ENCODE assay signal across 1 cellular context in the genomic region with DNA sequence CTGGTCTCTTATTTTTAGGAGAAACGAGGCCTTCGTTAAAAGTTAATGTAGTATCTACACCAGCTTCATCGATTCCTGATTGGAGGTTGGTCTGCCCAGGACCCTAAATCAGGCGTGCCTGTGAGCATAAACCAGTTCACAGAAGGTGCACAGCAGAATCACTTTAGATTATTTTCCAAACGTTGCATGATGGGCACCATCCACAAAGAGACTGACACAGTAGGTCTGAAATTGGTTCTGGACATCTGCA.
A peak's percentile ranks its signal among the peaks of the same experiment; 100 is the strongest.
TF ChIP-seq lines count a peak whose summit lies in the region.

No MANE protein-coding gene starts in this region.

TF ChIP-seq in HepG2, 621 proteins besides CTCF, POLR2A, EP300 and RAD21 (continued from another document):
- TF ChIP-seq ATF7-NPFF (CRISPR knock-in tag; IDR thresholded peaks at IDR 0.05; ENCODE audit: low read depth): 0 out of 2 replicates have a peak, but pooled peaks have one; percentile 7
- TF ChIP-seq, protein P1, sequence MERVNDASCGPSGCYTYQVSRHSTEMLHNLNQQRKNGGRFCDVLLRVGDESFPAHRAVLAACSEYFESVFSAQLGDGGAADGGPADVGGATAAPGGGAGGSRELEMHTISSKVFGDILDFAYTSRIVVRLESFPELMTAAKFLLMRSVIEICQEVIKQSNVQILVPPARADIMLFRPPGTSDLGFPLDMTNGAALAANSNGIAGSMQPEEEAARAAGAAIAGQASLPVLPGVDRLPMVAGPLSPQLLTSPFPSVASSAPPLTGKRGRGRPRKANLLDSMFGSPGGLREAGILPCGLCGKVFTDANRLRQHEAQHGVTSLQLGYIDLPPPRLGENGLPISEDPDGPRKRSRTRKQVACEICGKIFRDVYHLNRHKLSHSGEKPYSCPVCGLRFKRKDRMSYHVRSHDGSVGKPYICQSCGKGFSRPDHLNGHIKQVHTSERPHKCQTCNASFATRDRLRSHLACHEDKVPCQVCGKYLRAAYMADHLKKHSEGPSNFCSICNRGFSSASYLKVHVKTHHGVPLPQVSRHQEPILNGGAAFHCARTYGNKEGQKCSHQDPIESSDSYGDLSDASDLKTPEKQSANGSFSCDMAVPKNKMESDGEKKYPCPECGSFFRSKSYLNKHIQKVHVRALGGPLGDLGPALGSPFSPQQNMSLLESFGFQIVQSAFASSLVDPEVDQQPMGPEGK (CRISPR knock-in tag; IDR thresholded peaks at IDR 0.05): no peak
- TF ChIP-seq ZNF468 (CRISPR knock-in tag; IDR thresholded peaks at IDR 0.05): no peak
- TF ChIP-seq ZNF800 (CRISPR knock-in tag; IDR thresholded peaks at IDR 0.05): peak; percentile 9; the same call in 1 of the 2 replicates
- TF ChIP-seq CAMTA2 (CRISPR knock-in tag; IDR thresholded peaks at IDR 0.05; ENCODE audit: borderline replicate concordance): 0 out of 2 replicates have a peak, but pooled peaks have one; percentile 14
- TF ChIP-seq ZBTB20 (CRISPR knock-in tag; IDR thresholded peaks at IDR 0.05; ENCODE audit: borderline replicate concordance, low read depth): 0 out of 2 replicates have a peak, but pooled peaks have one; percentile 38
- TF ChIP-seq ARID5B (CRISPR knock-in tag; IDR thresholded peaks at IDR 0.05): peak; percentile 3; the same call in 1 of the 2 replicates
- TF ChIP-seq YEATS4 (CRISPR knock-in tag; IDR thresholded peaks at IDR 0.05; ENCODE audit: borderline replicate concordance): no peak
- TF ChIP-seq ZNF646 (CRISPR knock-in tag; IDR thresholded peaks at IDR 0.05): 0 out of 2 replicates have a peak, but pooled peaks have one; percentile 26
- 0 out of 2 replicates have a peak, but pooled peaks have one; percentile 9 for TF ChIP-seq PRMT3 (CRISPR knock-in tag; IDR thresholded peaks at IDR 0.05; ENCODE audit: borderline replicate concordance, low read depth)
- TF ChIP-seq YEATS2 (CRISPR knock-in tag; IDR thresholded peaks at IDR 0.05; ENCODE audit: borderline replicate concordance): peak; percentile 15; the same call in 1 of the 2 replicates
- TF ChIP-seq ZNF792 (CRISPR knock-in tag; IDR thresholded peaks at IDR 0.05): 0 out of 2 replicates have a peak, but pooled peaks have one; percentile 9
- peak; percentile 13; the same call in 1 of the 2 replicates for TF ChIP-seq IRF2 (CRISPR knock-in tag; IDR thresholded peaks at IDR 0.05)
- no peak for TF ChIP-seq ZFYVE20 (CRISPR knock-in tag; IDR thresholded peaks at IDR 0.05; ENCODE audit: borderline replicate concordance, low read depth)
- 0 out of 2 replicates have a peak, but pooled peaks have one; percentile 5 for TF ChIP-seq FOXK1 (CRISPR knock-in tag; IDR thresholded peaks at IDR 0.05; ENCODE audit: borderline replicate concordance, low read depth)
- TF ChIP-seq ZNF781 (CRISPR knock-in tag; IDR thresholded peaks at IDR 0.05; ENCODE audit: borderline replicate concordance, not compliant biosample characterization): peak; percentile 68
- TF ChIP-seq, protein P2, sequence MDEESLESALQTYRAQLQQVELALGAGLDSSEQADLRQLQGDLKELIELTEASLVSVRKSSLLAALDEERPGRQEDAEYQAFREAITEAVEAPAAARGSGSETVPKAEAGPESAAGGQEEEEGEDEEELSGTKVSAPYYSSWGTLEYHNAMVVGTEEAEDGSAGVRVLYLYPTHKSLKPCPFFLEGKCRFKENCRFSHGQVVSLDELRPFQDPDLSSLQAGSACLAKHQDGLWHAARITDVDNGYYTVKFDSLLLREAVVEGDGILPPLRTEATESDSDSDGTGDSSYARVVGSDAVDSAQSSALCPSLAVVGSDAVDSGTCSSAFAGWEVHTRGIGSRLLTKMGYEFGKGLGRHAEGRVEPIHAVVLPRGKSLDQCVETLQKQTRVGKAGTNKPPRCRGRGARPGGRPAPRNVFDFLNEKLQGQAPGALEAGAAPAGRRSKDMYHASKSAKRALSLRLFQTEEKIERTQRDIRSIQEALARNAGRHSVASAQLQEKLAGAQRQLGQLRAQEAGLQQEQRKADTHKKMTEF (CRISPR knock-in tag; IDR thresholded peaks at IDR 0.05): 0 out of 2 replicates have a peak, but pooled peaks have one; percentile 7
TF ChIP-seq in HepG2: peak in this region for 14.
